18 cellular contexts compared by ENCODE assay signal in the genomic region with DNA sequence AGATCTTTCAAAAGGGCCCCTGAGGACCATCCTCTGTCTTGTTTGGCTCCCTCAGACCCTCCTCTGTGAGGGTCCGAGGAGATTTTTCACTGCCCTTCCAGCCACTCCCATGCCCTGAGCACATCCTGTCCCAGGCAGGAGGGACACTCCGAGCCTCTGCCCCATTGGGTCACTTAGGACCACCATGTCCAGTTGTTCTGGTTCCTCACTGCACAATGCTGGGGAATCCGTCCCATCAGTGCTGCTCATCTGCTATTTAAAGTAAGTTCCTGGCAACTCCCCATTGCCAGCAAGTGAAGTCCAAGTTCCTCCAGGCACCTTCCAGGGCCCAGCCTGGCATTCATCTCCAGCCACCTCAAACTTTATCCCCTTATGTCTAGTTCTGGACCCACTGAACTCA.
DNase-seq lines count a peak whose midpoint lies in the region; ATAC-seq and TF ChIP-seq lines count a peak whose summit lies in the region.
"Had no signal": no experiment of that assay in that cellular context is flagged by ENCODE, and none has a peak within 500 bp of the region (broad histone marks: within the 10 kb centered on the region; RNA-seq: fewer than 3 reads in every experiment).

No MANE protein-coding gene starts in this region.

- TF ChIP-seq CTCF in left ventricle myocardium inferior (IDR thresholded peaks at IDR 0.05; ENCODE audit: borderline replicate concordance), result no peak
- TF ChIP-seq CTCF in osteocyte (IDR thresholded peaks at IDR 0.05), result no peak
- TF ChIP-seq CTCF in type B pancreatic cell (conservative IDR thresholded peaks at IDR 0.05), result no peak

- intact Hi-C loops in activated CD4-positive, alpha-beta memory T cell treated with anti-CD3 and anti-CD28 coated beads for 36 hours (cut with micrococcal nuclease), result no loop called here
- intact Hi-C loops in left cardiac atrium (cut with DNase I), result no loop called here
- intact Hi-C loops in left ventricle myocardium inferior (cut with micrococcal nuclease), result no loop called here

- no peak overlapping the region for H3K27ac ChIP-seq in left ventricle myocardium inferior (replicated peaks)
- H3K27ac ChIP-seq: 22Rv1, A549, BLaER1, GM23248 had no signal

- H3K27ac Mint-ChIP-seq in activated CD4-positive, alpha-beta memory T cell treated with anti-CD3 and anti-CD28 coated beads, Interleukin-2, amount 10 ng/mL, durations not matched to agents 7 days and 5 days, result no peak overlapping the region
- H3K27ac Mint-ChIP-seq in activated CD4-positive, alpha-beta memory T cell treated with anti-CD3 and anti-CD28 coated beads for 36 hours, result no peak overlapping the region
- H3K27ac Mint-ChIP-seq in osteocyte (ENCODE audit: unreplicated experiment) (no peak overlapping the region), type B pancreatic cell (no peak overlapping the region)
- H3K27ac Mint-ChIP-seq in activated naive CD8-positive, alpha-beta T cell treated with anti-CD3 and anti-CD28 coated beads, Interleukin-2, amount 50 U/mL, for 24 hours, result no peak overlapping the region
- H3K27ac Mint-ChIP-seq: CD14-positive monocyte had no signal

- DNase-seq in activated CD4-positive, alpha-beta memory T cell treated with anti-CD3 and anti-CD28 coated beads, Interleukin-2, amount 10 ng/mL, durations not matched to agents 7 days and 5 days, result peak; percentile 7
- no peak for DNase-seq in activated CD4-positive, alpha-beta memory T cell treated with anti-CD3 and anti-CD28 coated beads for 36 hours
- no peak for DNase-seq in left cardiac atrium
- DNase-seq in left ventricle myocardium inferior, result no peak
- DNase-seq in osteocyte (ENCODE audit: extremely low spot score, unreplicated experiment), result peak; percentile 57
- peak; percentile 40 for DNase-seq in type B pancreatic cell (ENCODE audit: extremely low spot score, unreplicated experiment)
- no peak for DNase-seq in SHP77 treated with DMSO at 0.1 percent for 48 hours (lab: John Stamatoyannopoulos, UW)
- no peak for DNase-seq in activated naive CD8-positive, alpha-beta T cell treated with anti-CD3 and anti-CD28 coated beads, Interleukin-2, amount 50 U/mL, for 24 hours
- DNase-seq: CD4-positive, alpha-beta memory T cell; DMS153; DMS79; GDM1; GM23248 had no signal

- no peak overlapping the region for H3K4me3 ChIP-seq in left ventricle myocardium inferior
- H3K4me3 ChIP-seq: A549, BLaER1, GM23248, HAP-1 had no signal

- no peak overlapping the region for H3K4me3 Mint-ChIP-seq in activated CD4-positive, alpha-beta memory T cell treated with anti-CD3 and anti-CD28 coated beads, Interleukin-2, amount 10 ng/mL, durations not matched to agents 7 days and 5 days
- H3K4me3 Mint-ChIP-seq in activated CD4-positive, alpha-beta memory T cell treated with anti-CD3 and anti-CD28 coated beads for 36 hours, result no peak overlapping the region
- H3K4me3 Mint-ChIP-seq in osteocyte (ENCODE audit: unreplicated experiment) (no peak overlapping the region), type B pancreatic cell (no peak overlapping the region)
- no peak overlapping the region for H3K4me3 Mint-ChIP-seq in activated naive CD8-positive, alpha-beta T cell treated with anti-CD3 and anti-CD28 coated beads, Interleukin-2, amount 50 U/mL, for 24 hours
- H3K4me3 Mint-ChIP-seq: CD14-positive monocyte; CD4-positive, alpha-beta memory T cell had no signal

- H3K27me3 Mint-ChIP-seq in activated CD4-positive, alpha-beta memory T cell treated with anti-CD3 and anti-CD28 coated beads, Interleukin-2, amount 10 ng/mL, durations not matched to agents 7 days and 5 days, result no peaks in the 10 kb centered on the region
- H3K27me3 Mint-ChIP-seq in activated CD4-positive, alpha-beta memory T cell treated with anti-CD3 and anti-CD28 coated beads for 36 hours, result peaks cover 13% of the 10 kb centered on the region
- no peaks in the 10 kb centered on the region for H3K27me3 Mint-ChIP-seq in osteocyte (ENCODE audit: unreplicated experiment)
- peaks cover 38% of the 10 kb centered on the region for H3K27me3 Mint-ChIP-seq in type B pancreatic cell
- peaks cover 11% of the 10 kb centered on the region for H3K27me3 Mint-ChIP-seq in activated naive CD8-positive, alpha-beta T cell treated with anti-CD3 and anti-CD28 coated beads, Interleukin-2, amount 50 U/mL, for 24 hours

- H3K9me3 ChIP-seq in left ventricle myocardium inferior (replicated peaks), result no peaks in the 10 kb centered on the region
- H3K9me3 ChIP-seq: A549, BLaER1, HAP-1 had no signal

- CTCF ChIA-PET in activated CD4-positive, alpha-beta memory T cell treated with anti-CD3 and anti-CD28 coated beads, Interleukin-2, amount 10 ng/mL, durations not matched to agents 7 days and 5 days (lab: Charles Lee), result no interaction called here
- CTCF ChIA-PET in activated CD4-positive, alpha-beta memory T cell treated with anti-CD3 and anti-CD28 coated beads for 36 hours (lab: Charles Lee), result no interaction called here

- POLR2A ChIA-PET in activated CD4-positive, alpha-beta memory T cell treated with anti-CD3 and anti-CD28 coated beads, Interleukin-2, amount 10 ng/mL, durations not matched to agents 7 days and 5 days (lab: Charles Lee), result no interaction called here
- POLR2A ChIA-PET in activated CD4-positive, alpha-beta memory T cell treated with anti-CD3 and anti-CD28 coated beads for 36 hours (lab: Charles Lee), result no interaction called here

- H3K4me1 ChIP-seq in left ventricle myocardium inferior, result peaks cover 7% of the 10 kb centered on the region
- H3K4me1 ChIP-seq: A549, BLaER1, HAP-1 had no signal

- peak; percentile 12 to 31 for ATAC-seq in left cardiac atrium
- ATAC-seq in activated naive CD8-positive, alpha-beta T cell treated with anti-CD3 and anti-CD28 coated beads, Interleukin-2, amount 50 U/mL, for 24 hours, result no peak
- ATAC-seq: A549 had no signal

- H3K9me3 Mint-ChIP-seq in activated CD4-positive, alpha-beta memory T cell treated with anti-CD3 and anti-CD28 coated beads, Interleukin-2, amount 10 ng/mL, durations not matched to agents 7 days and 5 days, result no peaks in the 10 kb centered on the region
- H3K9me3 Mint-ChIP-seq in activated CD4-positive, alpha-beta memory T cell treated with anti-CD3 and anti-CD28 coated beads for 36 hours, result peaks cover 2% of the 10 kb centered on the region
- peaks cover 5% of the 10 kb centered on the region for H3K9me3 Mint-ChIP-seq in osteocyte (ENCODE audit: unreplicated experiment)
- H3K9me3 Mint-ChIP-seq in type B pancreatic cell, result no peaks in the 10 kb centered on the region
- H3K9me3 Mint-ChIP-seq in activated naive CD8-positive, alpha-beta T cell treated with anti-CD3 and anti-CD28 coated beads, Interleukin-2, amount 50 U/mL, for 24 hours, result no peaks in the 10 kb centered on the region

- H3K27me3 ChIP-seq in left ventricle myocardium inferior (ENCODE audit: low read depth), result peaks cover 56% of the 10 kb centered on the region
- H3K27me3 ChIP-seq: BLaER1 had no signal

- no peaks in the 10 kb centered on the region for H3K36me3 ChIP-seq in left ventricle myocardium inferior
- H3K36me3 ChIP-seq: BLaER1, HAP-1 had no signal

- H3K36me3 Mint-ChIP-seq in activated CD4-positive, alpha-beta memory T cell treated with anti-CD3 and anti-CD28 coated beads, Interleukin-2, amount 10 ng/mL, durations not matched to agents 7 days and 5 days (ENCODE audit: low read depth), result no peaks in the 10 kb centered on the region
- no peaks in the 10 kb centered on the region for H3K36me3 Mint-ChIP-seq in activated CD4-positive, alpha-beta memory T cell treated with anti-CD3 and anti-CD28 coated beads for 36 hours
- H3K36me3 Mint-ChIP-seq in osteocyte (ENCODE audit: unreplicated experiment) (no peaks in the 10 kb centered on the region), type B pancreatic cell (no peaks in the 10 kb centered on the region)
- H3K36me3 Mint-ChIP-seq in activated naive CD8-positive, alpha-beta T cell treated with anti-CD3 and anti-CD28 coated beads, Interleukin-2, amount 50 U/mL, for 24 hours (ENCODE audit: low read depth), result no peaks in the 10 kb centered on the region
- H3K36me3 Mint-ChIP-seq: CD14-positive monocyte; CD4-positive, alpha-beta memory T cell had no signal

- H3K4me1 Mint-ChIP-seq in activated CD4-positive, alpha-beta memory T cell treated with anti-CD3 and anti-CD28 coated beads, Interleukin-2, amount 10 ng/mL, durations not matched to agents 7 days and 5 days, result no peaks in the 10 kb centered on the region
- no peaks in the 10 kb centered on the region for H3K4me1 Mint-ChIP-seq in activated CD4-positive, alpha-beta memory T cell treated with anti-CD3 and anti-CD28 coated beads for 36 hours (ENCODE audit: low read depth)
- no peaks in the 10 kb centered on the region for H3K4me1 Mint-ChIP-seq in osteocyte (ENCODE audit: unreplicated experiment)
- H3K4me1 Mint-ChIP-seq in type B pancreatic cell (ENCODE audit: unreplicated experiment), result no peaks in the 10 kb centered on the region
- no peaks in the 10 kb centered on the region for H3K4me1 Mint-ChIP-seq in activated naive CD8-positive, alpha-beta T cell treated with anti-CD3 and anti-CD28 coated beads, Interleukin-2, amount 50 U/mL, for 24 hours
- H3K4me1 Mint-ChIP-seq: CD14-positive monocyte; CD4-positive, alpha-beta memory T cell had no signal

Comparison
In these comparisons a context has a peak if more than half of its experiments do, and no peak if none do; other contexts are left out.
1. DNase-seq: peak in activated CD4-positive, alpha-beta memory T cell treated with anti-CD3 and anti-CD28 coated beads, Interleukin-2, amount 10 ng/mL, durations not matched to agents 7 days and 5 days (single experiment), osteocyte (single experiment) and type B pancreatic cell (single experiment); none in activated CD4-positive, alpha-beta memory T cell treated with anti-CD3 and anti-CD28 coated beads for 36 hours (single experiment), left cardiac atrium (single experiment), left ventricle myocardium inferior (single experiment), SHP77 treated with DMSO at 0.1 percent for 48 hours (single experiment) and activated naive CD8-positive, alpha-beta T cell treated with anti-CD3 and anti-CD28 coated beads, Interleukin-2, amount 50 U/mL, for 24 hours (single experiment).